In the genomic region with DNA sequence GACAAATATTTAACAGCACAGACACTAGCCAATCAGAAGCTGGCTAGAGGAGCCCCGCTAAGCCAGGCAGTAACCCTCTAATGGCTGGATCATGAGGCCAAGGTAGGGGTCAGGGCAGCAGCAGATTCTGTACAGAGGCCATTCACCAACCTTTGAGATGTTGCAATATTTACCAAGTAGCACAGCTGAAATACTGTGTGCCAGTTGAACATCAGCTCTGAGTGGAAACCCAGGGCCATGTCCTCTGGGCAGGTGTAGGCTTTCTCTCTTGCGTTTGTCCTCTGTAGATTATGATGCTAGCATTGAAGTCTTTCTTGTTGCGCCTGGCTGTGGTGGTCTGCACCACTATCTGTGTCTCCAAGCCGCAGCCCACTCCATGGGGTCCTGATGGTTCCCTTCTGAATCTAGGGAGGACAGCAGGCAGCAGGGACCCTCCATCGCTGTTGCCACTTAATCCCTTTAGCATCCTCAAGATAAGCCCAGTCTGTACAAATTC, we compare ENCODE assay signal across 25 cellular contexts. TPM values are rescaled to one million over a fixed set of nuclear protein-coding genes. Genes with fewer than 3 reads are reported as not detected.
DNase-seq lines count a peak whose midpoint lies in the region; ATAC-seq and TF ChIP-seq lines count a peak whose summit lies in the region.
"Had no signal": no experiment of that assay in that cellular context is flagged by ENCODE, and none has a peak within 500 bp of the region (broad histone marks: within the 10 kb centered on the region; RNA-seq: fewer than 3 reads in every experiment).

No MANE protein-coding gene starts in this region.

- peaks cover 10 to 19% of the 10 kb centered on the region in 2 experiments; a peak in 3 of 4 replicates for H3K79me1 ChIP-seq in IMR-90 (ENCODE audit: low read depth in 1 of 2, low read length in 2 of 2)

- H3K9me2 ChIP-seq in hepatocyte (replicated peaks; ENCODE audit: insufficient read depth) = no peaks in the 10 kb centered on the region

- H3K4me3 ChIP-seq in IMR-90 (ENCODE audit: insufficient read depth, low read depth, low read length) (no peak overlapping the region), hepatocyte (no peak overlapping the region), parathyroid adenoma (ENCODE audit: low read depth, low read length) (no peak overlapping the region), lower lobe of right lung (no peak overlapping the region)
- H3K4me3 ChIP-seq: K562, SJCRH30 had no signal

- H3K18ac ChIP-seq in IMR-90 (ENCODE audit: low read depth, low read length) = no peak overlapping the region

- CTCF ChIA-PET in IMR-90 (lab: Yijun Ruan, JAX) = no interaction called here

- H3K27ac Mint-ChIP-seq in natural killer cell = no peak overlapping the region
- H3K27ac Mint-ChIP-seq: B cell; CD8-positive, alpha-beta T cell had no signal

- no peak overlapping the region for H3K56ac ChIP-seq in IMR-90 (ENCODE audit: extremely low read depth, insufficient read depth, low read length)

- no peak overlapping the region for H2BK5ac ChIP-seq in IMR-90 (ENCODE audit: low read depth, low read length, poor library complexity, severe bottlenecking)

- H3K4me2 ChIP-seq in IMR-90 (ENCODE audit: low read depth, low read length) (no peak overlapping the region), hepatocyte (no peak overlapping the region), parathyroid adenoma (ENCODE audit: low read length) (no peak overlapping the region)

- H2BK15ac ChIP-seq in IMR-90 (ENCODE audit: low read depth, low read length) = no peak overlapping the region

- 83% methylated on average over 1 of the region's 5 CpGs; no CpG with 5 or more reads in 1 of the 2 experiments for WGBS in IMR-90 (ENCODE audit: extremely low coverage in 2 of 2, insufficient read length in 1 of 2), 2 experiments
- WGBS in hepatocyte (ENCODE audit: low lambda C conversion rate, missing lambda C conversion rate) = 74% methylated on average over 5 of the region's 5 CpGs

- TF ChIP-seq RAD21 in IMR-90 (IDR thresholded peaks at IDR 0.05; ENCODE audit: low read length) = no peak

- H3K4ac ChIP-seq in IMR-90 (ENCODE audit: low read depth, low read length) = no peak overlapping the region

- H2AK9ac ChIP-seq in IMR-90 (replicated peaks; ENCODE audit: low read depth, low read length, poor library complexity) = no peak overlapping the region

- H3K4me1 ChIP-seq in IMR-90 (ENCODE audit: control insufficient read depth, insufficient read depth, low read length) (peaks cover 4% of the 10 kb centered on the region), hepatocyte (ENCODE audit: insufficient read depth) (peaks cover 8% of the 10 kb centered on the region), parathyroid adenoma (peaks cover 17% of the 10 kb centered on the region), lower lobe of right lung (peaks cover 19% of the 10 kb centered on the region)
- H3K4me1 ChIP-seq: SJCRH30 had no signal

- H3K9ac ChIP-seq in IMR-90 (ENCODE audit: low read depth, low read length) = no peak overlapping the region
- no peak overlapping the region for H3K9ac ChIP-seq in parathyroid adenoma

- H3K36me3 Mint-ChIP-seq in natural killer cell = no peaks in the 10 kb centered on the region

- no peak overlapping the region for H3K14ac ChIP-seq in IMR-90 (replicated peaks; ENCODE audit: low read depth, low read length)

- H3K4me1 Mint-ChIP-seq in natural killer cell = peaks cover 24 to 32% of the 10 kb centered on the region in 2 donors

- H3K27me3 Mint-ChIP-seq in natural killer cell (ENCODE audit: low read depth in 2 of 2) = peaks cover 25 to 32% of the 10 kb centered on the region in 2 donors

- no peak for ATAC-seq in IMR-90 (ENCODE audit: low read depth)
- no peak for ATAC-seq in lower lobe of right lung
- ATAC-seq in natural killer cell = no peak
- ATAC-seq: CD8-positive, alpha-beta T cell; HCT116; K562; SK-N-SH treated with all-trans-retinoic acid at 6 μM for 48 hours had no signal

- H3K23ac ChIP-seq in IMR-90 (ENCODE audit: low read depth, low read length) = no peak overlapping the region

- no peak for TF ChIP-seq POLR2A in IMR-90 (IDR thresholded peaks at IDR 0.05; ENCODE audit: low read depth, low read length)

- no peak overlapping the region for H2AK5ac ChIP-seq in IMR-90 (ENCODE audit: low read depth, low read length)

- H3K9me3 ChIP-seq in IMR-90 (ENCODE audit: control insufficient read depth, insufficient read depth, low read length) = no peaks in the 10 kb centered on the region
- H3K9me3 ChIP-seq in hepatocyte (ENCODE audit: low read depth) = no peaks in the 10 kb centered on the region
- H3K9me3 ChIP-seq in parathyroid adenoma (ENCODE audit: control insufficient read depth, low read length) = no peaks in the 10 kb centered on the region
- no peaks in the 10 kb centered on the region for H3K9me3 ChIP-seq in lower lobe of right lung
- H3K9me3 ChIP-seq: Caco-2, SJCRH30 had no signal

- no peak overlapping the region for H3K4me3 Mint-ChIP-seq in natural killer cell
- H3K4me3 Mint-ChIP-seq: B cell; CD8-positive, alpha-beta T cell had no signal

- no peak overlapping the region for H2BK20ac ChIP-seq in IMR-90 (ENCODE audit: low read depth, low read length)

- peak; percentile 37 for DNase-seq in DMS53 (lab: John Stamatoyannopoulos, UW)
- DNase-seq in DMS53 treated with DMSO at 0.1 percent for 48 hours (lab: John Stamatoyannopoulos, UW; ENCODE audit: unreplicated experiment) = no peak
- DNase-seq in IMR-90 = no peak
- DNase-seq in hepatocyte (ENCODE audit: low spot score) = peak; percentile 21
- no peak for DNase-seq in lower lobe of right lung
- no peak for DNase-seq in natural killer cell
- DNase-seq in islet precursor cell = no peak
- DNase-seq: CD8-positive, alpha-beta T cell; DMS79 treated with DMSO at 0.1 percent for 48 hours; GF-D8; Kasumi-1; NCI-H1105 treated with DMSO at 0.1 percent for 48 hours; NCI-H146; NCI-H1930; NCI-H226; NCI-H510A; SJCRH30 had no signal

- no peak overlapping the region for H3K27ac ChIP-seq in IMR-90 (ENCODE audit: insufficient read depth, low read length)
- H3K27ac ChIP-seq in hepatocyte = no peak overlapping the region
- no peak overlapping the region for H3K27ac ChIP-seq in parathyroid adenoma
- H3K27ac ChIP-seq in lower lobe of right lung = no peak overlapping the region
- H3K27ac ChIP-seq: 22Rv1, C4-2B, SJCRH30 had no signal

- H2BK120ac ChIP-seq in IMR-90 (ENCODE audit: low read depth, low read length) = no peak overlapping the region

- dilution Hi-C loops in IMR-90 (cut with HindIII; ENCODE audit: low sequenced_read_pairs, unreplicated experiment) = no loop called here

- H3K79me2 ChIP-seq in hepatocyte (peaks cover 20% of the 10 kb centered on the region), parathyroid adenoma (peaks cover 5% of the 10 kb centered on the region)

- no peak overlapping the region for H4K91ac ChIP-seq in IMR-90 (ENCODE audit: insufficient read depth, low read depth, low read length)

- H3K9me1 ChIP-seq in IMR-90 (ENCODE audit: insufficient read depth, low read length) = peaks cover 9% of the 10 kb centered on the region

- intact Hi-C loops in IMR-90 (cut with micrococcal nuclease) = loop anchor here (5.0 kb wide), 3 partner anchors 153 to 573 kb away; no protein-coding TSS in a partner anchor
- intact Hi-C loops in lower lobe of right lung (cut with DNase I) = no loop called here
- intact Hi-C loops in natural killer cell (cut with micrococcal nuclease) = loop anchor here (5.0 to 10.0 kb wide), 2 partner anchors 573 to 1015 kb away; a partner anchor contains a TSS

- TF ChIP-seq CTCF in IMR-90 (conservative IDR thresholded peaks at IDR 0.05; ENCODE audit: low read depth, low read length) = no peak
- no peak for TF ChIP-seq CTCF in hepatocyte (IDR thresholded peaks at IDR 0.05; ENCODE audit: poor library complexity)
- no peak for TF ChIP-seq CTCF in parathyroid adenoma (IDR thresholded peaks at IDR 0.05)
- no peak for TF ChIP-seq CTCF in lower lobe of right lung (IDR thresholded peaks at IDR 0.05)
- no peak for TF ChIP-seq CTCF in natural killer cell (IDR thresholded peaks at IDR 0.05)

- H4K8ac ChIP-seq in IMR-90 (ENCODE audit: low read depth in 2 of 2, low read length in 2 of 2) = no peak overlapping the region

- H4K5ac ChIP-seq in IMR-90 (ENCODE audit: low read depth, low read length) = no peak overlapping the region

- BruUV-seq in IMR-90 (replicated peaks; lab: Mats Ljungman, UMichigan) = no TSS peak

- H3K36me3 ChIP-seq in IMR-90 (ENCODE audit: control insufficient read depth, insufficient read depth, low read length) (no peaks in the 10 kb centered on the region), hepatocyte (replicated peaks; ENCODE audit: insufficient read depth, low read depth) (no peaks in the 10 kb centered on the region), parathyroid adenoma (ENCODE audit: control insufficient read depth, insufficient read depth, low read length) (no peaks in the 10 kb centered on the region), lower lobe of right lung (no peaks in the 10 kb centered on the region)
- H3K36me3 ChIP-seq: SJCRH30 had no signal

- H2AFZ ChIP-seq in IMR-90 (replicated peaks; ENCODE audit: low read length, poor library complexity) (no peak overlapping the region), hepatocyte (no peak overlapping the region), parathyroid adenoma (peak overlapping the region; percentile 28)

- POLR2A ChIA-PET in IMR-90 (lab: Charles Lee; ENCODE audit: unreplicated experiment) = no interaction called here

- in situ Hi-C loops in IMR-90 (cut with MboI; ENCODE audit: low sequenced_read_pairs) = loop anchor here (10.0 kb wide), 1 partner anchor 135 kb away; no protein-coding TSS in a partner anchor

- H4K20me1 ChIP-seq in IMR-90 (ENCODE audit: insufficient read depth, low read length) (peaks cover 5% of the 10 kb centered on the region; the same call in 1 of the 2 replicates), hepatocyte (ENCODE audit: insufficient read depth, poor library complexity, severe bottlenecking) (peaks cover 7% of the 10 kb centered on the region)

- peaks cover 14% of the 10 kb centered on the region for H3K27me3 ChIP-seq in IMR-90 (ENCODE audit: control insufficient read depth, insufficient read depth, low read length)
- no peaks in the 10 kb centered on the region for H3K27me3 ChIP-seq in hepatocyte
- H3K27me3 ChIP-seq in parathyroid adenoma (ENCODE audit: control insufficient read depth, insufficient read depth, low read length) = no peaks in the 10 kb centered on the region
- peaks cover 7% of the 10 kb centered on the region for H3K27me3 ChIP-seq in lower lobe of right lung (ENCODE audit: low read depth)
- H3K27me3 ChIP-seq: SJCRH30 had no signal

- no peaks in the 10 kb centered on the region for H3K9me3 Mint-ChIP-seq in natural killer cell
- H3K9me3 Mint-ChIP-seq: CD8-positive, alpha-beta T cell had no signal

TF ChIP-seq in IMR-90, 13 proteins besides CTCF, POLR2A, EP300 and RAD21 (continues in another document):
- TF ChIP-seq CEBPB (IDR thresholded peaks at IDR 0.05; ENCODE audit: low read depth, low read length) (peak; percentile 29; the same call in 1 of the 2 replicates), MAFK (IDR thresholded peaks at IDR 0.05; ENCODE audit: low read depth, low read length) (no peak)

RNA-seq across cellular contexts. Expression of a gene that starts 2.5 kb away (rescaled TPM):
- 16.7 and 17.8 TPM in 2 replicates for total RNA-seq in IMR-90 (2012; rRNA removed)
- polyA plus RNA-seq in IMR-90 (2012; rRNA removed) = 9.0 and 9.1 TPM in 2 replicates
- 2.3 and 3.3 TPM in 2 replicates for polyA plus RNA-seq in IMR-90 (2012; cell fraction: cytosol; rRNA removed)
- 5.1 and 21.7 TPM in 2 replicates for polyA plus RNA-seq in IMR-90 (2012; cell fraction: nucleus; rRNA removed; ENCODE audit: low replicate concordance)
- total RNA-seq in hepatocyte = 39.9 and 46.2 TPM in 2 replicates
- polyA plus RNA-seq in hepatocyte = 23.7 and 25.3 TPM in 2 replicates
- total RNA-seq in lower lobe of right lung = 23.1 TPM
- total RNA-seq in natural killer cell = 10 to 100 TPM; 15.8 to 24.1 (median 17.5) TPM

Comparison
In these comparisons a context has a peak if more than half of its experiments do, and no peak if none do; other contexts are left out.
1. DNase-seq: peak in DMS53 (single experiment) and hepatocyte (single experiment); none in DMS53 treated with DMSO at 0.1 percent for 48 hours (single experiment), IMR-90 (single experiment), lower lobe of right lung (single experiment), natural killer cell (single experiment) and islet precursor cell (single experiment).